In the genomic region with DNA sequence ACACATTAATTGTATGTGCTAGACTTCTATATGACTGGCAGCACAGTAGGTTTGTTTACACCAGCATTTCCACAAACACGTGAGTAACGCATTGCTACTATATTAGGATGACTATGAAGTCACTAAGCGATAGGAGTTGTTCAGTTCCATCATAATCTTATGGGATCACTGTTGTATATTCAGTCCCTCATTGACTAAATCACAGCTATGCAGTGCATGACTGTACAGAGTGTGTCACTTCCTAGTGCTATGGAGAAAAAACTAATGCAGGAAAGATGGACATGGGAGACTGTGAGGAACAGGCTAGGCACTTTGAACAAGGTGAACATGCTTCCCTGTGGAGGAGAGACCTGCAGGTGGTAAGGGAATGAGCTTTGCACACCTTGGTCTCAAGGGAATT, we compare ENCODE assay signal across 19 cellular contexts.
"Had no signal": no experiment of that assay in that cellular context is flagged by ENCODE, and none has a peak within 500 bp of the region (broad histone marks: within the 10 kb centered on the region; RNA-seq: fewer than 3 reads in every experiment).

No MANE protein-coding gene starts in this region.

- H3K27me3 Mint-ChIP-seq: activated naive CD8-positive, alpha-beta T cell treated with anti-CD3 and anti-CD28 coated beads, Interleukin-2, amount 10 ng/mL, durations not matched to agents 7 days and 5 days; stimulated activated naive CD8-positive, alpha-beta T cell treated with anti-CD3 and anti-CD28 coated beads, Interleukin-15, amount 100 ng/mL, for 72 hours had no signal

- H3K9me3 Mint-ChIP-seq: activated naive CD4-positive, alpha-beta T cell treated with anti-CD3 and anti-CD28 coated beads for 36 hours; activated naive CD8-positive, alpha-beta T cell treated with anti-CD3 and anti-CD28 coated beads, Interleukin-2, amount 10 ng/mL, durations not matched to agents 7 days and 5 days; stimulated activated naive CD8-positive, alpha-beta T cell treated with anti-CD3 and anti-CD28 coated beads, Interleukin-15, amount 100 ng/mL, for 72 hours had no signal

- H3K36me3 Mint-ChIP-seq: activated naive CD8-positive, alpha-beta T cell treated with anti-CD3 and anti-CD28 coated beads, Interleukin-2, amount 10 ng/mL, durations not matched to agents 7 days and 5 days; stimulated activated effector memory CD8-positive, alpha-beta T cell treated with anti-CD3 and anti-CD28 coated beads, Interleukin-12 subunit alpha, Interleukin-12 subunit beta, amount 100 ng/mL, for 72 hours had no signal

- H3K9me3 ChIP-seq: right lobe of liver, tibial artery had no signal

- H3K27ac ChIP-seq: right lobe of liver, skin epidermis, tibial artery had no signal

- H3K4me1 ChIP-seq: right lobe of liver had no signal

- DNase-seq: activated naive CD4-positive, alpha-beta T cell treated with anti-CD3 and anti-CD28 coated beads for 36 hours; activated naive CD8-positive, alpha-beta T cell treated with anti-CD3 and anti-CD28 coated beads, Interleukin-2, amount 10 ng/mL, durations not matched to agents 7 days and 5 days; activated T-cell treated with anti-CD3 and anti-CD28 coated beads, Interleukin-2, amount 50 U/mL, for 1 hour; amniotic stem cell; cerebellar nuclear complex; cortex of kidney; hippocampal formation; left ventricle myocardium superior; midbrain; nucleus accumbens; posterior cingulate gyrus; right lobe of liver; stimulated activated CD4-positive, alpha-beta T cell treated with anti-CD3 and anti-CD28 coated beads, Interleukin-2, amount 100 ng/mL, for 24 hours; stimulated activated naive CD8-positive, alpha-beta T cell treated with anti-CD3 and anti-CD28 coated beads, Interleukin-15, amount 100 ng/mL, for 72 hours; T-helper 9 cell; tibial artery had no signal

- H3K27ac Mint-ChIP-seq: activated naive CD4-positive, alpha-beta T cell treated with anti-CD3 and anti-CD28 coated beads for 36 hours; activated naive CD8-positive, alpha-beta T cell treated with anti-CD3 and anti-CD28 coated beads, Interleukin-2, amount 10 ng/mL, durations not matched to agents 7 days and 5 days; nephron; stimulated activated effector memory CD8-positive, alpha-beta T cell treated with anti-CD3 and anti-CD28 coated beads, Interleukin-12 subunit alpha, Interleukin-12 subunit beta, amount 100 ng/mL, for 72 hours; stimulated activated naive CD8-positive, alpha-beta T cell treated with anti-CD3 and anti-CD28 coated beads, Interleukin-15, amount 100 ng/mL, for 72 hours had no signal

- H3K4me1 Mint-ChIP-seq: activated naive CD8-positive, alpha-beta T cell treated with anti-CD3 and anti-CD28 coated beads, Interleukin-2, amount 10 ng/mL, durations not matched to agents 7 days and 5 days; stimulated activated effector memory CD8-positive, alpha-beta T cell treated with anti-CD3 and anti-CD28 coated beads, Interleukin-12 subunit alpha, Interleukin-12 subunit beta, amount 100 ng/mL, for 72 hours; stimulated activated naive CD8-positive, alpha-beta T cell treated with anti-CD3 and anti-CD28 coated beads, Interleukin-15, amount 100 ng/mL, for 72 hours had no signal

- H3K4me3 Mint-ChIP-seq: activated naive CD4-positive, alpha-beta T cell treated with anti-CD3 and anti-CD28 coated beads for 36 hours; activated naive CD8-positive, alpha-beta T cell treated with anti-CD3 and anti-CD28 coated beads, Interleukin-2, amount 10 ng/mL, durations not matched to agents 7 days and 5 days; nephron; stimulated activated effector memory CD8-positive, alpha-beta T cell treated with anti-CD3 and anti-CD28 coated beads, Interleukin-12 subunit alpha, Interleukin-12 subunit beta, amount 100 ng/mL, for 72 hours; stimulated activated naive CD8-positive, alpha-beta T cell treated with anti-CD3 and anti-CD28 coated beads, Interleukin-15, amount 100 ng/mL, for 72 hours had no signal

- ATAC-seq: left ventricle myocardium superior; right lobe of liver; stimulated activated effector memory CD8-positive, alpha-beta T cell treated with anti-CD3 and anti-CD28 coated beads, Interleukin-12 subunit alpha, Interleukin-12 subunit beta, amount 100 ng/mL, for 72 hours; stimulated activated naive CD8-positive, alpha-beta T cell treated with anti-CD3 and anti-CD28 coated beads, Interleukin-15, amount 100 ng/mL, for 72 hours had no signal

- H3K4me3 ChIP-seq: right lobe of liver, skin epidermis, tibial artery had no signal
